ENCODE assay signal across 3 cellular contexts in genomic region chr15:28703927-28704326, GRCh38. TPM values are rescaled to one million over a fixed set of nuclear protein-coding genes. Genes with fewer than 3 reads are reported as not detected.
"Had no signal": no experiment of that assay in that cellular context is flagged by ENCODE, and none has a peak within 500 bp of the region (broad histone marks: within the 10 kb centered on the region; RNA-seq: fewer than 3 reads in every experiment).

No MANE protein-coding gene starts in this region.

RNA-seq across cellular contexts. Expression of gene GOLGA8M, which starts 8.3 kb away (rescaled TPM):
- total RNA-seq: activated B cell treated with CpG ODN at 0.5 μM for 24 hours; activated T-cell treated with anti-CD3 and anti-CD28 coated beads, Interleukin-2, amount 50 U/mL, for 4 hours had no signal
- polyA plus RNA-seq: keratinocyte had no signal
